10 cellular contexts compared by ENCODE assay signal in the genomic region with DNA sequence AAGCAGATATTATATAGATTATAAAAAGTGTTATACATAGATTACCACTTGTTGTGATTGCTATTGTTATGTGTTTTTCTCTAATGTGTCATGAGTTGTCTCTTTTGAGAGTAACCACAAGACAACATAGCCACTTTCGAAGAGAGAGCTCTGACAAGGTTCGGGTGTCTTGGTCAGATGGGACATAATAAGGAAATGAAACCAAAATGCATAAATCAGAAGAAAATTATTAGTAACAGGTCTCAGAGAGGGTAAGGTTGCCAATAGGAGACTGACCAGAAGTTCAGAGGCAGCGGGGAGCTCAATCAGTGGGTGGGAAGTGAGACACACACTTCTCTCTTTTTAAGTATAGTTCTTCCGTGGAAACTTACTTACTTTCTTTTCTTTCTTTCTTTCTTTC.
DNase-seq lines count a peak whose midpoint lies in the region; ATAC-seq and TF ChIP-seq lines count a peak whose summit lies in the region.
"Had no signal": no experiment of that assay in that cellular context is flagged by ENCODE, and none has a peak within 500 bp of the region (broad histone marks: within the 10 kb centered on the region; RNA-seq: fewer than 3 reads in every experiment).

No MANE protein-coding gene starts in this region.

- peak overlapping the region; percentile 33 for H3K27ac ChIP-seq in OCI-LY3 (ENCODE audit: low read length)
- H3K27ac ChIP-seq in substantia nigra (ENCODE audit: low read depth, low read length, poor library complexity, severe bottlenecking), result no peak overlapping the region
- H3K27ac ChIP-seq: thyroid gland had no signal

- H3K4me3 ChIP-seq in OCI-LY3 (ENCODE audit: low read length), result no peak overlapping the region
- H3K4me3 ChIP-seq: thyroid gland had no signal

- no peaks in the 10 kb centered on the region for H3K36me3 ChIP-seq in OCI-LY3 (replicated peaks; ENCODE audit: low read depth, low read length)
- H3K36me3 ChIP-seq: thyroid gland had no signal

- ATAC-seq in GM18861 (IDR thresholded peaks at IDR 0.05; ENCODE audit: unreplicated experiment) (peak; percentile 100), GM21515 (IDR thresholded peaks at IDR 0.05; ENCODE audit: unreplicated experiment) (peak; percentile 89), HG03066 (IDR thresholded peaks at IDR 0.05; ENCODE audit: low read depth, unreplicated experiment) (peak; percentile 97)
- no peak for ATAC-seq in activated CD4-positive, alpha-beta T cell treated with anti-CD3 and anti-CD28 coated beads for 36 hours
- ATAC-seq in effector memory CD8-positive, alpha-beta T cell (replicated peaks), result no peak

- POLR2A ChIA-PET in activated CD4-positive, alpha-beta T cell treated with anti-CD3 and anti-CD28 coated beads for 36 hours (lab: Charles Lee), result no interaction called here

- H2AFZ ChIP-seq in OCI-LY3 (ENCODE audit: low read depth, low read length), result no peak overlapping the region

- H3K9ac ChIP-seq in OCI-LY3 (ENCODE audit: low read length), result no peak overlapping the region

- no peaks in the 10 kb centered on the region for H3K4me1 Mint-ChIP-seq in activated CD4-positive, alpha-beta T cell treated with anti-CD3 and anti-CD28 coated beads for 36 hours
- H3K4me1 Mint-ChIP-seq in effector memory CD8-positive, alpha-beta T cell (ENCODE audit: low read depth in 2 of 2), result no peaks in the 10 kb centered on the region

- H3K27me3 ChIP-seq in OCI-LY3 (ENCODE audit: low read depth, low read length), result no peaks in the 10 kb centered on the region
- H3K27me3 ChIP-seq: thyroid gland had no signal

- H3K27ac Mint-ChIP-seq in activated CD4-positive, alpha-beta T cell treated with anti-CD3 and anti-CD28 coated beads for 36 hours, result no peak overlapping the region
- H3K27ac Mint-ChIP-seq in effector memory CD8-positive, alpha-beta T cell, result no peak overlapping the region

- no peak for TF ChIP-seq CTCF in OCI-LY3 (IDR thresholded peaks at IDR 0.05; ENCODE audit: low read depth, low read length)

- intact Hi-C loops in activated CD4-positive, alpha-beta T cell treated with anti-CD3 and anti-CD28 coated beads for 36 hours (cut with DNase I, micrococcal nuclease), result no loop called here

- no peaks in the 10 kb centered on the region for H3K79me2 ChIP-seq in OCI-LY3 (ENCODE audit: low read length)

- peaks cover 22% of the 10 kb centered on the region for H3K4me1 ChIP-seq in OCI-LY3 (ENCODE audit: low read length)
- H3K4me1 ChIP-seq: thyroid gland had no signal

- no peak overlapping the region for H3K4me2 ChIP-seq in OCI-LY3 (ENCODE audit: low read length)

- no peaks in the 10 kb centered on the region for H4K20me1 ChIP-seq in OCI-LY3 (ENCODE audit: insufficient read depth, low read length)

- no peaks in the 10 kb centered on the region for H3K9me3 ChIP-seq in OCI-LY3 (ENCODE audit: insufficient read depth, low read length)
- H3K9me3 ChIP-seq: thyroid gland had no signal

- H3K27me3 Mint-ChIP-seq in activated CD4-positive, alpha-beta T cell treated with anti-CD3 and anti-CD28 coated beads for 36 hours, result no peaks in the 10 kb centered on the region
- no peaks in the 10 kb centered on the region for H3K27me3 Mint-ChIP-seq in effector memory CD8-positive, alpha-beta T cell

- H3K9me3 Mint-ChIP-seq in activated CD4-positive, alpha-beta T cell treated with anti-CD3 and anti-CD28 coated beads for 36 hours (ENCODE audit: low read depth), result peaks cover 3% of the 10 kb centered on the region
- peaks cover 0 to 9% of the 10 kb centered on the region in 2 donors for H3K9me3 Mint-ChIP-seq in effector memory CD8-positive, alpha-beta T cell

- CTCF ChIA-PET in activated CD4-positive, alpha-beta T cell treated with anti-CD3 and anti-CD28 coated beads for 36 hours (lab: Charles Lee), result no interaction called here

- DNase-seq in activated CD4-positive, alpha-beta T cell treated with anti-CD3 and anti-CD28 coated beads for 36 hours, result no peak
- no peak for DNase-seq in effector memory CD8-positive, alpha-beta T cell
- no peak for DNase-seq in RKO (ENCODE audit: low spot score)
- no peak for DNase-seq in substantia nigra (lab: John Stamatoyannopoulos, UW)
- DNase-seq: midbrain, thyroid gland had no signal

- no peak overlapping the region for H3K4me3 Mint-ChIP-seq in activated CD4-positive, alpha-beta T cell treated with anti-CD3 and anti-CD28 coated beads for 36 hours
- no peak overlapping the region for H3K4me3 Mint-ChIP-seq in effector memory CD8-positive, alpha-beta T cell

- H3K36me3 Mint-ChIP-seq in activated CD4-positive, alpha-beta T cell treated with anti-CD3 and anti-CD28 coated beads for 36 hours (ENCODE audit: low read depth), result no peaks in the 10 kb centered on the region
- H3K36me3 Mint-ChIP-seq in effector memory CD8-positive, alpha-beta T cell (ENCODE audit: insufficient read depth), result no peaks in the 10 kb centered on the region

Comparison
In these comparisons a context has a peak if more than half of its experiments do, and no peak if none do; other contexts are left out.
1. ATAC-seq: peak in GM18861 (single experiment), GM21515 (single experiment) and HG03066 (single experiment); none in activated CD4-positive, alpha-beta T cell treated with anti-CD3 and anti-CD28 coated beads for 36 hours (single experiment) and effector memory CD8-positive, alpha-beta T cell (single experiment).